24 cellular contexts compared by ENCODE assay signal in the genomic region with DNA sequence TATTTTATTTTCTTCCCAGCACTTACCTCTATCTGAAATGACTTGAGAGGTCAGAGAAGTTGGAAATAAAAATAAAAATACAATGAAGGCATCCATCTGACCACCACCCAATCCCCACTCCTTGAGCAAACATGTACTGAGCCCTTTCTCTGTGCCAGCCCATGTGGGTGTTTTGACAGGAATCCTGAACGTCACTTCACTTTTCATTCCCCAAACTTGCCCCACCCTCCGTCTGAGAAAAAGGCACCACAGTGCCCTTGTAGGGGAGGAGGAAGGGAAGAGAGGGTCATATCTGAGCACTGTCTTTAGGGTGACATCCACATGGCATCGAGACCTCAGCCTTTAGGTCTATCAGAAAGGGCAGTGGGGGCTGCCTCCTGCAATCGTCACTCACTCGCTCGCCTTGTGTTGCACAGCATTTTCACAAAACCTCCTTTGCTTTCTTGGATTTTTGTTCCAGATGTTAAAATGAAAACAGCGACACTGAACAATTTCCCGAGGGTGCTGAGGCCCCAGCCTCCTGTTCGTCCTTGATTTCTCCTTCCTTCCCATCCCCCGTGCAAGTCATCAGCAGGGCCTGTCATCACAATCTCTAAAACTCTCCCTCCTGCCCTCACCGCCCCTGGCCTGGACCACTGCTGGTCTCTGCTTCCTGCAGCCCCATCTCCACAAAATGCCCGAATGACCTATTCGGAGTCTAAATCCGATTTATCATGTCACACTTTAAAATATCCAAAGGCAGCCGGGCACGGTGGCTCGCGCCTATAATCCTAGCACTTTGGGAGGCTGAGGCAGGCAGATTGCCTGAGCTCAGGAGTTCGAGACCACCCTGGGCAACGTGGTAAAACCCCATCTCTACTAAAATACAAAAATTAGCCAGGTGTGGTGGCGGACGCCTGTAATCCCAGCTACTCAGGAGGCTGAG. TPM values are rescaled to one million over a fixed set of nuclear protein-coding genes. Genes with fewer than 3 reads are reported as not detected.
A peak's percentile ranks its signal among the peaks of the same experiment; 100 is the strongest.
DNase-seq lines count a peak whose midpoint lies in the region; ATAC-seq and TF ChIP-seq lines count a peak whose summit lies in the region.
"Had no signal": no experiment of that assay in that cellular context is flagged by ENCODE, and none has a peak within 500 bp of the region (broad histone marks: within the 10 kb centered on the region; RNA-seq: fewer than 3 reads in every experiment).

No MANE protein-coding gene starts in this region.

- peaks cover 9% of the 10 kb centered on the region for H3K4me1 ChIP-seq in hepatocyte (ENCODE audit: insufficient read depth)
- peaks cover 55% of the 10 kb centered on the region for H3K4me1 ChIP-seq in suprapubic skin

- no peaks in the 10 kb centered on the region for H3K4me1 Mint-ChIP-seq in activated CD4-positive, alpha-beta T cell treated with anti-CD3 and anti-CD28 coated beads, Interleukin-2, amount 10 ng/mL, durations not matched to agents 7 days and 5 days
- peaks cover 0 to 11% (median 8%) of the 10 kb centered on the region in 4 donors for H3K4me1 Mint-ChIP-seq in naive thymus-derived CD8-positive, alpha-beta T cell
- H3K4me1 Mint-ChIP-seq: activated B cell treated with CpG ODN at 0.5 μM for 24 hours; activated CD4-positive, alpha-beta memory T cell treated with anti-CD3 and anti-CD28 coated beads, Interleukin-2, amount 10 ng/mL, durations not matched to agents 7 days and 5 days; naive B cell had no signal

- no peak overlapping the region for H3K4me3 Mint-ChIP-seq in activated CD4-positive, alpha-beta T cell treated with anti-CD3 and anti-CD28 coated beads, Interleukin-2, amount 10 ng/mL, durations not matched to agents 7 days and 5 days
- no peak overlapping the region for H3K4me3 Mint-ChIP-seq in naive thymus-derived CD8-positive, alpha-beta T cell
- H3K4me3 Mint-ChIP-seq: activated B cell treated with CpG ODN at 0.5 μM for 24 hours; activated CD4-positive, alpha-beta memory T cell treated with anti-CD3 and anti-CD28 coated beads, Interleukin-2, amount 10 ng/mL, durations not matched to agents 7 days and 5 days; activated naive CD4-positive, alpha-beta T cell treated with anti-CD3 and anti-CD28 coated beads for 36 hours; endodermal cell; naive B cell; stimulated activated naive CD8-positive, alpha-beta T cell treated with anti-CD3 and anti-CD28 coated beads, Interleukin-15, Interleukin-2, amounts not matched to agents 100 ng/mL and 50 ng/mL, for 24 hours had no signal

- WGBS in hepatocyte (ENCODE audit: low lambda C conversion rate, missing lambda C conversion rate), result 95% methylated on average over 22 of the region's 22 CpGs
- 78% methylated on average over 22 of the region's 22 CpGs for WGBS in suprapubic skin

- peak overlapping the region in 35 of 59 donors; percentile 1 to 64 (median 36) for H3K27ac ChIP-seq in dorsolateral prefrontal cortex
- H3K27ac ChIP-seq in hepatocyte, result peak overlapping the region; percentile 84
- peak overlapping the region; percentile 66 for H3K27ac ChIP-seq in suprapubic skin
- H3K27ac ChIP-seq: 22Rv1 had no signal

- H3K36me3 Mint-ChIP-seq in activated CD4-positive, alpha-beta T cell treated with anti-CD3 and anti-CD28 coated beads, Interleukin-2, amount 10 ng/mL, durations not matched to agents 7 days and 5 days (ENCODE audit: low read depth), result peaks cover 4% of the 10 kb centered on the region
- peaks cover 0 to 34% (median 2%) of the 10 kb centered on the region in 3 donors for H3K36me3 Mint-ChIP-seq in naive thymus-derived CD8-positive, alpha-beta T cell

- TF ChIP-seq CTCF in dorsolateral prefrontal cortex (IDR thresholded peaks at IDR 0.05 in 54 of 56, conservative IDR thresholded peaks at IDR 0.05 in 2 of 56; ENCODE audit: low read depth in 1 of 56, partially characterized antibody in 56 of 56) (no peak), hepatocyte (IDR thresholded peaks at IDR 0.05; ENCODE audit: poor library complexity) (no peak), suprapubic skin (IDR thresholded peaks at IDR 0.05) (no peak)

- no peak overlapping the region for H3K4me2 ChIP-seq in hepatocyte

- TF ChIP-seq EP300 in suprapubic skin (IDR thresholded peaks at IDR 0.05), result no peak

- no peak for ATAC-seq in HG03520 (IDR thresholded peaks at IDR 0.05; ENCODE audit: unreplicated experiment)
- no peak for ATAC-seq in naive thymus-derived CD8-positive, alpha-beta T cell

- CTCF ChIA-PET in activated CD4-positive, alpha-beta T cell treated with anti-CD3 and anti-CD28 coated beads, Interleukin-2, amount 10 ng/mL, durations not matched to agents 7 days and 5 days (lab: Charles Lee), result interaction anchor here (0.7 kb wide), 1 partner anchor 41 kb away, joined by 4 read pairs; no protein-coding TSS in a partner anchor

- no peak for TF ChIP-seq POLR2A in suprapubic skin (IDR thresholded peaks at IDR 0.05)

- no peaks in the 10 kb centered on the region for H3K9me3 Mint-ChIP-seq in activated CD4-positive, alpha-beta T cell treated with anti-CD3 and anti-CD28 coated beads, Interleukin-2, amount 10 ng/mL, durations not matched to agents 7 days and 5 days
- H3K9me3 Mint-ChIP-seq in naive thymus-derived CD8-positive, alpha-beta T cell, result no peaks in the 10 kb centered on the region
- H3K9me3 Mint-ChIP-seq: activated B cell treated with CpG ODN at 0.5 μM for 24 hours; activated CD4-positive, alpha-beta memory T cell treated with anti-CD3 and anti-CD28 coated beads, Interleukin-2, amount 10 ng/mL, durations not matched to agents 7 days and 5 days; activated naive CD4-positive, alpha-beta T cell treated with anti-CD3 and anti-CD28 coated beads for 36 hours; endodermal cell; stimulated activated naive CD8-positive, alpha-beta T cell treated with anti-CD3 and anti-CD28 coated beads, Interleukin-15, Interleukin-2, amounts not matched to agents 100 ng/mL and 50 ng/mL, for 24 hours had no signal

- H2AFZ ChIP-seq in hepatocyte, result no peak overlapping the region
- H2AFZ ChIP-seq: parathyroid adenoma had no signal

- H3K27me3 Mint-ChIP-seq in activated CD4-positive, alpha-beta T cell treated with anti-CD3 and anti-CD28 coated beads, Interleukin-2, amount 10 ng/mL, durations not matched to agents 7 days and 5 days, result no peaks in the 10 kb centered on the region
- no peaks in the 10 kb centered on the region for H3K27me3 Mint-ChIP-seq in naive thymus-derived CD8-positive, alpha-beta T cell
- H3K27me3 Mint-ChIP-seq: activated B cell treated with CpG ODN at 0.5 μM for 24 hours; activated CD4-positive, alpha-beta memory T cell treated with anti-CD3 and anti-CD28 coated beads, Interleukin-2, amount 10 ng/mL, durations not matched to agents 7 days and 5 days; naive B cell; stimulated activated naive CD8-positive, alpha-beta T cell treated with anti-CD3 and anti-CD28 coated beads, Interleukin-15, Interleukin-2, amounts not matched to agents 100 ng/mL and 50 ng/mL, for 24 hours had no signal

- H3K27ac Mint-ChIP-seq in activated CD4-positive, alpha-beta T cell treated with anti-CD3 and anti-CD28 coated beads, Interleukin-2, amount 10 ng/mL, durations not matched to agents 7 days and 5 days, result peak overlapping the region; percentile 63
- H3K27ac Mint-ChIP-seq in naive thymus-derived CD8-positive, alpha-beta T cell, result peak overlapping the region in 4 of 10 donors; percentile 1 to 67 (median 54)
- H3K27ac Mint-ChIP-seq: activated B cell treated with CpG ODN at 0.5 μM for 24 hours; activated CD4-positive, alpha-beta memory T cell treated with anti-CD3 and anti-CD28 coated beads, Interleukin-2, amount 10 ng/mL, durations not matched to agents 7 days and 5 days; activated naive CD4-positive, alpha-beta T cell treated with anti-CD3 and anti-CD28 coated beads for 36 hours; endodermal cell; stimulated activated naive CD8-positive, alpha-beta T cell treated with anti-CD3 and anti-CD28 coated beads, Interleukin-15, Interleukin-2, amounts not matched to agents 100 ng/mL and 50 ng/mL, for 24 hours had no signal

- POLR2A ChIA-PET in activated CD4-positive, alpha-beta T cell treated with anti-CD3 and anti-CD28 coated beads, Interleukin-2, amount 10 ng/mL, durations not matched to agents 7 days and 5 days (lab: Charles Lee), result no interaction called here
- POLR2A ChIA-PET in naive thymus-derived CD8-positive, alpha-beta T cell (lab: Charles Lee), result no interaction called here

- peak overlapping the region in 1 of 59 donors; percentile 16 for H3K4me3 ChIP-seq in dorsolateral prefrontal cortex
- H3K4me3 ChIP-seq in hepatocyte, result no peak overlapping the region
- no peak overlapping the region for H3K4me3 ChIP-seq in suprapubic skin
- H3K4me3 ChIP-seq: lung had no signal

- H4K20me1 ChIP-seq in hepatocyte (ENCODE audit: insufficient read depth, poor library complexity, severe bottlenecking), result no peaks in the 10 kb centered on the region

- no peaks in the 10 kb centered on the region for H3K9me2 ChIP-seq in hepatocyte (replicated peaks; ENCODE audit: insufficient read depth)

- no peaks in the 10 kb centered on the region for H3K27me3 ChIP-seq in dorsolateral prefrontal cortex
- H3K27me3 ChIP-seq in hepatocyte, result no peaks in the 10 kb centered on the region
- no peaks in the 10 kb centered on the region for H3K27me3 ChIP-seq in suprapubic skin

- H3K9me3 ChIP-seq in hepatocyte (ENCODE audit: low read depth) (no peaks in the 10 kb centered on the region), suprapubic skin (no peaks in the 10 kb centered on the region)

- no peak for DNase-seq in activated CD4-positive, alpha-beta T cell treated with anti-CD3 and anti-CD28 coated beads, Interleukin-2, amount 10 ng/mL, durations not matched to agents 7 days and 5 days
- DNase-seq in activated CD4-positive, alpha-beta T cell treated with anti-CD3 and anti-CD28 coated beads for 48 hours, result no peak
- DNase-seq in dorsolateral prefrontal cortex, result no peak
- DNase-seq in hepatocyte (ENCODE audit: low spot score), result no peak
- DNase-seq in suprapubic skin (ENCODE audit: low spot score in 2 of 2), result peak in 1 of 2 donors; percentile 36
- DNase-seq in naive thymus-derived CD8-positive, alpha-beta T cell, result no peak
- no peak for DNase-seq in superior temporal gyrus (ENCODE audit: extremely low spot score)
- DNase-seq: activated B cell treated with CpG ODN at 0.5 μM for 24 hours; activated CD4-positive, alpha-beta memory T cell treated with anti-CD3 and anti-CD28 coated beads, Interleukin-2, amount 10 ng/mL, durations not matched to agents 7 days and 5 days; activated naive CD4-positive, alpha-beta T cell treated with anti-CD3 and anti-CD28 coated beads for 36 hours; AML-193; DND-41; endodermal cell; naive B cell; NCI-H1105; NCI-H2081 treated with DMSO at 0.1 percent for 48 hours; NCI-H510A treated with DMSO at 0.1 percent for 48 hours; RPMI8226; T-helper 9 cell had no signal

- H3K36me3 ChIP-seq in hepatocyte (replicated peaks; ENCODE audit: insufficient read depth, low read depth) (no peaks in the 10 kb centered on the region), suprapubic skin (peaks cover 36% of the 10 kb centered on the region)

- H3K79me2 ChIP-seq in hepatocyte, result peaks cover 6% of the 10 kb centered on the region

- intact Hi-C loops in dorsolateral prefrontal cortex (cut with DNase I), result no loop called here

RNA-seq across cellular contexts. Expression of gene HIGD2A, which starts 13.0 kb away (rescaled TPM):
- total RNA-seq in activated CD4-positive, alpha-beta T cell treated with anti-CD3 and anti-CD28 coated beads, Interleukin-2, amount 10 ng/mL, durations not matched to agents 7 days and 5 days, result 100 to 1,000 TPM; 143 to 150 TPM
- 100 to 1,000 TPM in 8 of 120 experiments, 10 to 100 TPM in 112; 58.3 to 114 (median 80.1) TPM for total RNA-seq in dorsolateral prefrontal cortex
- total RNA-seq in hepatocyte, result 109 and 161 TPM in 2 replicates
- polyA plus RNA-seq in hepatocyte, result 222 and 224 TPM in 2 replicates
- 100 to 1,000 TPM; 119 to 173 (median 161) TPM for total RNA-seq in suprapubic skin
- total RNA-seq in naive thymus-derived CD8-positive, alpha-beta T cell, result 10 to 100 TPM; 75.3 to 79.3 TPM
- polyA plus RNA-seq in naive thymus-derived CD8-positive, alpha-beta T cell, result 100 to 1,000 TPM; 209 to 280 (median 250) TPM

RNA-seq across cellular contexts. Expression of gene NOP16, which starts 13.1 kb away (rescaled TPM):
- total RNA-seq in activated CD4-positive, alpha-beta T cell treated with anti-CD3 and anti-CD28 coated beads, Interleukin-2, amount 10 ng/mL, durations not matched to agents 7 days and 5 days, result 10 to 100 TPM; 29.1 to 34.0 TPM
- total RNA-seq in dorsolateral prefrontal cortex (10 to 100 TPM in 104 of 120 experiments, 1 to 10 TPM in 16; 7.6 to 21.5 (median 13.1) TPM), hepatocyte (22.9 and 25.6 TPM in 2 replicates), suprapubic skin (10 to 100 TPM; 21.9 to 33.9 (median 30.5) TPM)
- 64.0 and 82.3 TPM in 2 replicates for polyA plus RNA-seq in hepatocyte
- total RNA-seq in naive thymus-derived CD8-positive, alpha-beta T cell, result 10 to 100 TPM; 21.0 to 21.8 TPM
- 10 to 100 TPM; 19.1 to 40.5 (median 22.8) TPM for polyA plus RNA-seq in naive thymus-derived CD8-positive, alpha-beta T cell

RNA-seq across cellular contexts. Expression of gene CLTB, which starts 14.8 kb away (rescaled TPM):
- total RNA-seq in activated CD4-positive, alpha-beta T cell treated with anti-CD3 and anti-CD28 coated beads, Interleukin-2, amount 10 ng/mL, durations not matched to agents 7 days and 5 days, result 10 to 100 TPM; 53.8 to 65.8 TPM
- total RNA-seq in dorsolateral prefrontal cortex (100 to 1,000 TPM in 115 of 120 experiments, 10 to 100 TPM in 5; 66.4 to 198 (median 136) TPM), hepatocyte (131 and 139 TPM in 2 replicates), suprapubic skin (100 to 1,000 TPM; 298 to 644 (median 435) TPM)
- 284 and 289 TPM in 2 replicates for polyA plus RNA-seq in hepatocyte
- total RNA-seq in naive thymus-derived CD8-positive, alpha-beta T cell, result 10 to 100 TPM; 34.4 to 36.1 TPM
- 10 to 100 TPM; 69.2 to 82.7 (median 73.5) TPM for polyA plus RNA-seq in naive thymus-derived CD8-positive, alpha-beta T cell

RNA-seq across cellular contexts. Expression of gene ARL10, which starts 36.3 kb away (rescaled TPM):
- 1 to 10 TPM; 5.4 to 7.7 TPM for total RNA-seq in activated CD4-positive, alpha-beta T cell treated with anti-CD3 and anti-CD28 coated beads, Interleukin-2, amount 10 ng/mL, durations not matched to agents 7 days and 5 days
- 10 to 100 TPM; 18.1 to 46.0 (median 28.5) TPM for total RNA-seq in dorsolateral prefrontal cortex
- 6.7 and 8.9 TPM in 2 replicates for total RNA-seq in hepatocyte
- polyA plus RNA-seq in hepatocyte, result 2.5 and 4.4 TPM in 2 replicates
- total RNA-seq in suprapubic skin, result 10 to 100 TPM in 3 of 4 donors, 1 to 10 TPM in 1; 7.1 to 36.4 (median 21.2) TPM
- total RNA-seq in naive thymus-derived CD8-positive, alpha-beta T cell, result 10 to 100 TPM; 12.7 to 15.0 TPM
- polyA plus RNA-seq in naive thymus-derived CD8-positive, alpha-beta T cell, result 1 to 10 TPM; 1.2 to 1.7 (median 1.3) TPM

RNA-seq across cellular contexts. Expression of gene KIAA1191, which starts 40.0 kb away (rescaled TPM):
- total RNA-seq in activated CD4-positive, alpha-beta T cell treated with anti-CD3 and anti-CD28 coated beads, Interleukin-2, amount 10 ng/mL, durations not matched to agents 7 days and 5 days, result 10 to 100 TPM; 46.3 to 53.6 TPM
- total RNA-seq in dorsolateral prefrontal cortex (100 to 1,000 TPM in 118 of 120 experiments, 10 to 100 TPM in 2; 94.9 to 173 (median 136) TPM), hepatocyte (98.3 and 104 TPM in 2 replicates), suprapubic skin (100 to 1,000 TPM in 3 of 4 donors, 10 to 100 TPM in 1; 98.1 to 116 (median 109) TPM)
- 96.8 and 110 TPM in 2 replicates for polyA plus RNA-seq in hepatocyte
- 10 to 100 TPM; 71.3 to 78.8 TPM for total RNA-seq in naive thymus-derived CD8-positive, alpha-beta T cell
- polyA plus RNA-seq in naive thymus-derived CD8-positive, alpha-beta T cell, result 10 to 100 TPM; 42.3 to 50.7 (median 50.5) TPM
